Comparison of ENCODE assay signal across 31 cellular contexts in the genomic region with DNA sequence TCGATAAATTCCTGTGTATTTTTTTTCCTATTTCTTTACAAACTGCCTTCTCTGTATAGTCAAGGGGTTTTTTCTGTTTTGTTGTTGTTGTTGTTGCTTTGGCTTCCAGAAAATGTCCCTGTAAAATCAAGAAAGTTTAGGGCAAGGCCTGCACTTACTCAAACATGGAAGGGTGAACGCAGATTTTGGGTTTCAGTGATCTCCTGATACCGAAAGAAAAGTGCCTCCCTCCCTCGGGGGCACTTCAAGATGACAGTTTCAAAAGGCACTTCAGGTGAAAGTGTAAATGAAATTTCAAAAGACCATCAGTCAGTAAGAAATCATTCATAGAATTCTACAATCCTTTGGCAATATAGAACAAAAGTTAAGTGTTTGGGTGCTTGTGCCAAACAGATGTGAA. TPM values are rescaled to one million over a fixed set of nuclear protein-coding genes. Genes with fewer than 3 reads are reported as not detected.
DNase-seq lines count a peak whose midpoint lies in the region; ATAC-seq, FAIRE-seq and TF ChIP-seq lines count a peak whose summit lies in the region.
"Had no signal": no experiment of that assay in that cellular context is flagged by ENCODE, and none has a peak within 500 bp of the region (broad histone marks: within the 10 kb centered on the region; RNA-seq: fewer than 3 reads in every experiment).

No MANE protein-coding gene starts in this region.

- no peaks in the 10 kb centered on the region for H3K36me3 ChIP-seq in MM.1S (replicated peaks; ENCODE audit: insufficient read depth, low read length)
- H3K36me3 ChIP-seq: brain microvascular endothelial cell, neutrophil, prostate gland, thoracic aorta, vagina, WERI-Rb-1 had no signal

- peak; percentile 83 for FAIRE-seq in GM12891 (lab: Jason Lieb, UNC)
- FAIRE-seq: keratinocyte had no signal

- H3K9me2 ChIP-seq in MM.1S (replicated peaks; ENCODE audit: insufficient read depth, low read length) = no peaks in the 10 kb centered on the region

- DNase-seq in GM12891 (ENCODE audit: insufficient read length, low spot score) (no peak), MM.1S (peak; percentile 27), GF-D8 (lab: John Stamatoyannopoulos, UW) (no peak), NCI-H1930 (lab: John Stamatoyannopoulos, UW) (no peak), D341Med (ENCODE audit: low spot score) (no peak)
- DNase-seq: activated naive CD4-positive, alpha-beta T cell treated with Interleukin-2 at 50 U/mL for 16 hours; amniotic stem cell; brain microvascular endothelial cell; Calu3; glutamatergic neuron; KG1; naive B cell; NCI-H1417 treated with DMSO at 0.1 percent for 48 hours; NK-92 treated with Interleukin-12 subunit alpha and Interleukin-12 subunit beta, amount 100 ng/mL, for 24 hours; Right ventricle myocardium superior; stimulated activated CD4-positive, alpha-beta T cell treated with anti-CD3 and anti-CD28 coated beads, Interleukin-4, amount 100 ng/mL, for 4 hours; stimulated activated naive CD8-positive, alpha-beta T cell treated with anti-CD3 and anti-CD28 coated beads, Interleukin-15, Interleukin-2, amounts not matched to agents 100 U/mL and 50 U/mL, for 24 hours; WERI-Rb-1 had no signal

- H3K36me3 Mint-ChIP-seq in activated T-helper 17 cell treated with anti-CD3 and anti-CD28 coated beads, Interleukin-2, amount 50 U/mL, for 72 hours (ENCODE audit: low read depth) = no peaks in the 10 kb centered on the region
- H3K36me3 Mint-ChIP-seq: mesothelial cell of epicardium, naive B cell had no signal

- no peaks in the 10 kb centered on the region for H3F3A ChIP-seq in MM.1S (ENCODE audit: insufficient read depth, low read length)

- H2AFZ ChIP-seq in MM.1S (ENCODE audit: low read length) = no peak overlapping the region

- H3K9me3 ChIP-seq in MM.1S (replicated peaks; ENCODE audit: insufficient read depth, low read length) = no peaks in the 10 kb centered on the region
- H3K9me3 ChIP-seq: neutrophil, prostate gland, thoracic aorta, vagina had no signal

- peaks cover 9% of the 10 kb centered on the region for H3K9me3 Mint-ChIP-seq in activated T-helper 17 cell treated with anti-CD3 and anti-CD28 coated beads, Interleukin-2, amount 50 U/mL, for 72 hours
- H3K9me3 Mint-ChIP-seq: mesothelial cell of epicardium had no signal

- no peak overlapping the region for H3K4me3 ChIP-seq in MM.1S (ENCODE audit: low read length)
- H3K4me3 ChIP-seq: prostate gland, thoracic aorta, vagina had no signal

- no peaks in the 10 kb centered on the region for H4K20me1 ChIP-seq in MM.1S (ENCODE audit: insufficient read depth, low read length)

- H3K27me3 ChIP-seq in MM.1S (replicated peaks; ENCODE audit: insufficient read depth, low read length) = 0 out of 2 replicates have a peak, but pooled peaks cover under 1% of the 10 kb centered on the region
- H3K27me3 ChIP-seq: brain microvascular endothelial cell, neutrophil, vagina had no signal

- TF ChIP-seq POLR2A in GM12891 (IDR thresholded peaks at IDR 0.05; ENCODE audit: low read depth, low read length) = no peak

- H3K9ac ChIP-seq in MM.1S (ENCODE audit: low read length) = no peak overlapping the region

- TF ChIP-seq CTCF in MM.1S (IDR thresholded peaks at IDR 0.05; ENCODE audit: low read length) = no peak

- H3K4me1 ChIP-seq in MM.1S (ENCODE audit: low read length) = no peaks in the 10 kb centered on the region
- H3K4me1 ChIP-seq: prostate gland, vagina had no signal

- H3K4me2 ChIP-seq in MM.1S (ENCODE audit: low read depth, low read length) = no peak overlapping the region

- H3K4me3 Mint-ChIP-seq in activated T-helper 17 cell treated with anti-CD3 and anti-CD28 coated beads, Interleukin-2, amount 50 U/mL, for 72 hours = peak overlapping the region; percentile 46
- H3K4me3 Mint-ChIP-seq: mesothelial cell of epicardium, naive B cell had no signal

- ATAC-seq in GM18867 (IDR thresholded peaks at IDR 0.05; ENCODE audit: unreplicated experiment) (peak; percentile 54), HG03469 (IDR thresholded peaks at IDR 0.05; ENCODE audit: unreplicated experiment) (no peak)
- ATAC-seq in activated T-helper 17 cell treated with anti-CD3 and anti-CD28 coated beads, Interleukin-2, amount 50 U/mL, for 72 hours (replicated peaks) = peak; percentile 72
- ATAC-seq: stimulated activated naive CD8-positive, alpha-beta T cell treated with anti-CD3 and anti-CD28 coated beads, Interleukin-15, Interleukin-2, amounts not matched to agents 100 U/mL and 50 U/mL, for 24 hours had no signal

- peak overlapping the region; percentile 78 for H3K27ac Mint-ChIP-seq in activated T-helper 17 cell treated with anti-CD3 and anti-CD28 coated beads, Interleukin-2, amount 50 U/mL, for 72 hours
- H3K27ac Mint-ChIP-seq: mesothelial cell of epicardium, naive B cell had no signal

- peaks cover 18% of the 10 kb centered on the region for H3K4me1 Mint-ChIP-seq in activated T-helper 17 cell treated with anti-CD3 and anti-CD28 coated beads, Interleukin-2, amount 50 U/mL, for 72 hours
- H3K4me1 Mint-ChIP-seq: mesothelial cell of epicardium had no signal

- no peaks in the 10 kb centered on the region for H3K79me2 ChIP-seq in MM.1S (ENCODE audit: low read length)

- no peaks in the 10 kb centered on the region for H3K27me3 Mint-ChIP-seq in activated T-helper 17 cell treated with anti-CD3 and anti-CD28 coated beads, Interleukin-2, amount 50 U/mL, for 72 hours
- H3K27me3 Mint-ChIP-seq: naive B cell had no signal

- no peak overlapping the region for H3K27ac ChIP-seq in MM.1S (ENCODE audit: low read length)
- H3K27ac ChIP-seq: brain microvascular endothelial cell, C4-2B, epithelial cell of prostate, neutrophil, prostate gland, thoracic aorta, vagina, WERI-Rb-1 had no signal

TF ChIP-seq in GM12891, 5 proteins besides CTCF, POLR2A, EP300 and RAD21:
- TF ChIP-seq PAX5 (IDR thresholded peaks at IDR 0.05; ENCODE audit: insufficient read depth, low read length, severe bottlenecking) (no peak), SPI1 (IDR thresholded peaks at IDR 0.05; ENCODE audit: low read depth, low read length) (no peak), POLR2AphosphoS5 (IDR thresholded peaks at IDR 0.05; ENCODE audit: low read depth, low read length) (no peak), TAF1 (IDR thresholded peaks at IDR 0.05; ENCODE audit: low read depth, low read length) (no peak), POU2F2 (IDR thresholded peaks at IDR 0.05; ENCODE audit: low read depth, low read length) (no peak)

RNA-seq across cellular contexts. Expression of gene TMPRSS4, which starts 43.4 kb away (rescaled TPM):
- not detected for polyA plus RNA-seq in GM12891 (2012; ENCODE audit: low read depth, missing spikeins)
- under 1 TPM in 1 of 2 donors, not detected in 1; 0.11 TPM for total RNA-seq in activated T-helper 17 cell treated with anti-CD3 and anti-CD28 coated beads, Interleukin-2, amount 50 U/mL, for 72 hours
- total RNA-seq: NCI-H460, Right ventricle myocardium superior had no signal

RNA-seq across cellular contexts. Expression of gene IL10RA, which starts 47.2 kb away (rescaled TPM):
- 9.9 TPM for polyA plus RNA-seq in GM12891 (2012; ENCODE audit: low read depth, missing spikeins)
- 100 to 1,000 TPM in 1 of 2 donors, 10 to 100 TPM in 1; 63.0 to 108 TPM for total RNA-seq in activated T-helper 17 cell treated with anti-CD3 and anti-CD28 coated beads, Interleukin-2, amount 50 U/mL, for 72 hours

RNA-seq across cellular contexts. Expression of gene SMIM35, which starts 53.3 kb away (rescaled TPM):
- 0.03 TPM for polyA plus RNA-seq in GM12891 (2012; ENCODE audit: low read depth, missing spikeins)
- total RNA-seq in activated T-helper 17 cell treated with anti-CD3 and anti-CD28 coated beads, Interleukin-2, amount 50 U/mL, for 72 hours = not detected
- total RNA-seq: Calu3, liver, mesothelial cell of epicardium, NCI-H460, Right ventricle myocardium superior, thoracic aorta, vagina had no signal
- polyA plus RNA-seq: keratinocyte had no signal
